ENCODE assay signal across 1 cellular context in the genomic region with DNA sequence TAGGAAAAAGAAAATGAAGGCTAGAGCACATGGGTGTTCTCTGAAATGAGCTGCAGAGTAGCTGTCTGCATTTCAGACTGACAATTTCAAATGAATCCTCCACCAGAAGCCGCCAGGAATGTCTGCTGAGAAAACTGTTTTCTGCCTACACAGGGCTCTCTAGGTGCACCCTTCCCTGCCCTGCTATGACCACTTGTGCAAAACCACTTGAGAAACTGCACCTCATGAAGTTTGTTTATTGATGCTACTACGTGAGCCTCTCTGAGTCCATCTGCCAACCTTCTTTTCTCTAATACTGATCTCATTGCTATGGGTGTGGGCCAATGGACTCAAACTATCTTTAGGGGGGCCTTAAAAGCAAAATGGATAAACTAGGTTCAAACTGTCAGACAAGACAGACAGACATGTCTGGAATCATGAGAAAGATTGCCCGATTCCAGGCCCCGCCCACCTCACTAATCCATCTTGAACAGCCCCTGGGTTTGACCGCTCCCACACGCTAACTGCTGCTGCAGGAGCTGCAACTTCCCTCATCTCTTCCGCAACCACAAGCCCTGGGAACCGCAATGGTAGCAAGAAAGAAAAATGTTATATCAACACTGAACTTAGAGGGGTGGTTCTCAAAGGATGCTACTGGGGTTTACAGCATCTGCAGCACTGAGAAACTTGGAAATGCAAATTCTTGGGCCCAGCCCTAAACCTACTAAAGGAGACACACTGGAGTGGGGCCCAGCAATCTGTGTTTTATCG.
A peak's percentile ranks its signal among the peaks of the same experiment; 100 is the strongest.
TF ChIP-seq lines count a peak whose summit lies in the region.

No MANE protein-coding gene starts in this region.

TF ChIP-seq in K562, 482 proteins besides CTCF, POLR2A, EP300 and RAD21 (continued from another document and continues in another):
- TF ChIP-seq, protein P1, sequence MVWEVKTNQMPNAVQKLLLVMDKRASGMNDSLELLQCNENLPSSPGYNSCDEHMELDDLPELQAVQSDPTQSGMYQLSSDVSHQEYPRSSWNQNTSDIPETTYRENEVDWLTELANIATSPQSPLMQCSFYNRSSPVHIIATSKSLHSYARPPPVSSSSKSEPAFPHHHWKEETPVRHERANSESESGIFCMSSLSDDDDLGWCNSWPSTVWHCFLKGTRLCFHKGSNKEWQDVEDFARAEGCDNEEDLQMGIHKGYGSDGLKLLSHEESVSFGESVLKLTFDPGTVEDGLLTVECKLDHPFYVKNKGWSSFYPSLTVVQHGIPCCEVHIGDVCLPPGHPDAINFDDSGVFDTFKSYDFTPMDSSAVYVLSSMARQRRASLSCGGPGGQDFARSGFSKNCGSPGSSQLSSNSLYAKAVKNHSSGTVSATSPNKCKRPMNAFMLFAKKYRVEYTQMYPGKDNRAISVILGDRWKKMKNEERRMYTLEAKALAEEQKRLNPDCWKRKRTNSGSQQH (CRISPR knock-in tag; IDR thresholded peaks at IDR 0.05), result no peak
- TF ChIP-seq PYGO2 (tag; IDR thresholded peaks at IDR 0.05), result no peak
- TF ChIP-seq HNRNPK (IDR thresholded peaks at IDR 0.05; ENCODE audit: low read depth, low read length, poor library complexity, severe bottlenecking), result no peak
- TF ChIP-seq ZNF121 (CRISPR knock-in tag; conservative IDR thresholded peaks at IDR 0.05), result no peak
- no peak for TF ChIP-seq PHF8 (IDR thresholded peaks at IDR 0.05; ENCODE audit: borderline replicate concordance, low read length)
- no peak for TF ChIP-seq ZNF551 (CRISPR knock-in tag; IDR thresholded peaks at IDR 0.05)
- peak; percentile 73 for TF ChIP-seq CBFA2T2 (conservative IDR thresholded peaks at IDR 0.05)
- TF ChIP-seq ZBTB17 (CRISPR knock-in tag; IDR thresholded peaks at IDR 0.05), result peak; percentile 32; the same call in 1 of the 2 replicates
- no peak for TF ChIP-seq ZNF12 (CRISPR knock-in tag; IDR thresholded peaks at IDR 0.05)
- TF ChIP-seq PRMT5 (CRISPR knock-in tag; IDR thresholded peaks at IDR 0.05), result no peak
- TF ChIP-seq BMI1 (IDR thresholded peaks at IDR 0.05; ENCODE audit: low read length), result no peak
- TF ChIP-seq ZNF76 (CRISPR knock-in tag; IDR thresholded peaks at IDR 0.05; ENCODE audit: borderline replicate concordance), result no peak
- TF ChIP-seq MED1 (CRISPR knock-in tag; IDR thresholded peaks at IDR 0.05; ENCODE audit: borderline replicate concordance), result no peak
- TF ChIP-seq, protein P2, sequence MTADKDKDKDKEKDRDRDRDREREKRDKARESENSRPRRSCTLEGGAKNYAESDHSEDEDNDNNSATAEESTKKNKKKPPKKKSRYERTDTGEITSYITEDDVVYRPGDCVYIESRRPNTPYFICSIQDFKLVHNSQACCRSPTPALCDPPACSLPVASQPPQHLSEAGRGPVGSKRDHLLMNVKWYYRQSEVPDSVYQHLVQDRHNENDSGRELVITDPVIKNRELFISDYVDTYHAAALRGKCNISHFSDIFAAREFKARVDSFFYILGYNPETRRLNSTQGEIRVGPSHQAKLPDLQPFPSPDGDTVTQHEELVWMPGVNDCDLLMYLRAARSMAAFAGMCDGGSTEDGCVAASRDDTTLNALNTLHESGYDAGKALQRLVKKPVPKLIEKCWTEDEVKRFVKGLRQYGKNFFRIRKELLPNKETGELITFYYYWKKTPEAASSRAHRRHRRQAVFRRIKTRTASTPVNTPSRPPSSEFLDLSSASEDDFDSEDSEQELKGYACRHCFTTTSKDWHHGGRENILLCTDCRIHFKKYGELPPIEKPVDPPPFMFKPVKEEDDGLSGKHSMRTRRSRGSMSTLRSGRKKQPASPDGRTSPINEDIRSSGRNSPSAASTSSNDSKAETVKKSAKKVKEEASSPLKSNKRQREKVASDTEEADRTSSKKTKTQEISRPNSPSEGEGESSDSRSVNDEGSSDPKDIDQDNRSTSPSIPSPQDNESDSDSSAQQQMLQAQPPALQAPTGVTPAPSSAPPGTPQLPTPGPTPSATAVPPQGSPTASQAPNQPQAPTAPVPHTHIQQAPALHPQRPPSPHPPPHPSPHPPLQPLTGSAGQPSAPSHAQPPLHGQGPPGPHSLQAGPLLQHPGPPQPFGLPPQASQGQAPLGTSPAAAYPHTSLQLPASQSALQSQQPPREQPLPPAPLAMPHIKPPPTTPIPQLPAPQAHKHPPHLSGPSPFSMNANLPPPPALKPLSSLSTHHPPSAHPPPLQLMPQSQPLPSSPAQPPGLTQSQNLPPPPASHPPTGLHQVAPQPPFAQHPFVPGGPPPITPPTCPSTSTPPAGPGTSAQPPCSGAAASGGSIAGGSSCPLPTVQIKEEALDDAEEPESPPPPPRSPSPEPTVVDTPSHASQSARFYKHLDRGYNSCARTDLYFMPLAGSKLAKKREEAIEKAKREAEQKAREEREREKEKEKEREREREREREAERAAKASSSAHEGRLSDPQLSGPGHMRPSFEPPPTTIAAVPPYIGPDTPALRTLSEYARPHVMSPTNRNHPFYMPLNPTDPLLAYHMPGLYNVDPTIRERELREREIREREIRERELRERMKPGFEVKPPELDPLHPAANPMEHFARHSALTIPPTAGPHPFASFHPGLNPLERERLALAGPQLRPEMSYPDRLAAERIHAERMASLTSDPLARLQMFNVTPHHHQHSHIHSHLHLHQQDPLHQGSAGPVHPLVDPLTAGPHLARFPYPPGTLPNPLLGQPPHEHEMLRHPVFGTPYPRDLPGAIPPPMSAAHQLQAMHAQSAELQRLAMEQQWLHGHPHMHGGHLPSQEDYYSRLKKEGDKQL (CRISPR knock-in tag; IDR thresholded peaks at IDR 0.05; ENCODE audit: borderline replicate concordance), result no peak
- TF ChIP-seq RBM25 (IDR thresholded peaks at IDR 0.05; ENCODE audit: low read depth, low read length, severe bottlenecking), result no peak
- no peak for TF ChIP-seq ZNF133 (CRISPR knock-in tag; IDR thresholded peaks at IDR 0.05)
- TF ChIP-seq SMARCB1 (IDR thresholded peaks at IDR 0.05; ENCODE audit: insufficient read length, low read depth), result no peak
- no peak for TF ChIP-seq ERF (CRISPR knock-in tag; IDR thresholded peaks at IDR 0.05)
- no peak for TF ChIP-seq FOXA3 (CRISPR knock-in tag; conservative IDR thresholded peaks at IDR 0.05 in 1 of 2, IDR thresholded peaks at IDR 0.05 in 1 of 2)
- TF ChIP-seq GATA2 (CRISPR knock-in tag; IDR thresholded peaks at IDR 0.05), result peak; percentile 50; the same call in 1 of the 2 replicates
- TF ChIP-seq, protein P3, sequence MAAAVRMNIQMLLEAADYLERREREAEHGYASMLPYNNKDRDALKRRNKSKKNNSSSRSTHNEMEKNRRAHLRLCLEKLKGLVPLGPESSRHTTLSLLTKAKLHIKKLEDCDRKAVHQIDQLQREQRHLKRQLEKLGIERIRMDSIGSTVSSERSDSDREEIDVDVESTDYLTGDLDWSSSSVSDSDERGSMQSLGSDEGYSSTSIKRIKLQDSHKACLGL (CRISPR knock-in tag; IDR thresholded peaks at IDR 0.05; ENCODE audit: borderline replicate concordance, poor library complexity, severe bottlenecking), result no peak
- peak; percentile 84 for TF ChIP-seq KLF16 (IDR thresholded peaks at IDR 0.05)
- no peak for TF ChIP-seq ZNF431 (CRISPR knock-in tag; IDR thresholded peaks at IDR 0.05)
- TF ChIP-seq PHF20 (IDR thresholded peaks at IDR 0.05; ENCODE audit: partially characterized antibody), result no peak
- TF ChIP-seq NFXL1 (CRISPR knock-in tag; IDR thresholded peaks at IDR 0.05), result no peak
- TF ChIP-seq ZNF780A (CRISPR knock-in tag; IDR thresholded peaks at IDR 0.05), result no peak
- TF ChIP-seq HNRNPUL1 (IDR thresholded peaks at IDR 0.05; ENCODE audit: low read length), result no peak
- no peak for TF ChIP-seq SUPT5H (IDR thresholded peaks at IDR 0.05)
- peak; percentile 53; the same call in 1 of the 2 replicates for TF ChIP-seq MTA2 (IDR thresholded peaks at IDR 0.05; ENCODE audit: low read depth)
- TF ChIP-seq PHTF2 (CRISPR knock-in tag; IDR thresholded peaks at IDR 0.05), result no peak
- TF ChIP-seq, protein P4, sequence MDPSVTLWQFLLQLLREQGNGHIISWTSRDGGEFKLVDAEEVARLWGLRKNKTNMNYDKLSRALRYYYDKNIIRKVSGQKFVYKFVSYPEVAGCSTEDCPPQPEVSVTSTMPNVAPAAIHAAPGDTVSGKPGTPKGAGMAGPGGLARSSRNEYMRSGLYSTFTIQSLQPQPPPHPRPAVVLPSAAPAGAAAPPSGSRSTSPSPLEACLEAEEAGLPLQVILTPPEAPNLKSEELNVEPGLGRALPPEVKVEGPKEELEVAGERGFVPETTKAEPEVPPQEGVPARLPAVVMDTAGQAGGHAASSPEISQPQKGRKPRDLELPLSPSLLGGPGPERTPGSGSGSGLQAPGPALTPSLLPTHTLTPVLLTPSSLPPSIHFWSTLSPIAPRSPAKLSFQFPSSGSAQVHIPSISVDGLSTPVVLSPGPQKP (CRISPR knock-in tag; IDR thresholded peaks at IDR 0.05), result no peak
- TF ChIP-seq ZFP36 (IDR thresholded peaks at IDR 0.05; ENCODE audit: low read depth, low read length, partially characterized antibody), result no peak
- peak; percentile 33; the same call in 1 of the 2 replicates for TF ChIP-seq CREB1 (IDR thresholded peaks at IDR 0.05)
- no peak for TF ChIP-seq CREB1 (CRISPR knock-in tag; IDR thresholded peaks at IDR 0.05)
- TF ChIP-seq JUND (IDR thresholded peaks at IDR 0.05; ENCODE audit: borderline replicate concordance, low read depth, low read length), result 0 out of 2 replicates have a peak, but pooled peaks have one; percentile 14
- no peak for TF ChIP-seq JUND (tag; IDR thresholded peaks at IDR 0.05; ENCODE audit: borderline replicate concordance, low read depth, low read length)
- TF ChIP-seq, protein P5, sequence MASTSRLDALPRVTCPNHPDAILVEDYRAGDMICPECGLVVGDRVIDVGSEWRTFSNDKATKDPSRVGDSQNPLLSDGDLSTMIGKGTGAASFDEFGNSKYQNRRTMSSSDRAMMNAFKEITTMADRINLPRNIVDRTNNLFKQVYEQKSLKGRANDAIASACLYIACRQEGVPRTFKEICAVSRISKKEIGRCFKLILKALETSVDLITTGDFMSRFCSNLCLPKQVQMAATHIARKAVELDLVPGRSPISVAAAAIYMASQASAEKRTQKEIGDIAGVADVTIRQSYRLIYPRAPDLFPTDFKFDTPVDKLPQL (IDR thresholded peaks at IDR 0.05; ENCODE audit: extremely low read depth, insufficient read length), result no peak
- no peak for TF ChIP-seq STAG1 (CRISPR knock-in tag; IDR thresholded peaks at IDR 0.05; ENCODE audit: borderline replicate concordance)
- TF ChIP-seq, protein P6, sequence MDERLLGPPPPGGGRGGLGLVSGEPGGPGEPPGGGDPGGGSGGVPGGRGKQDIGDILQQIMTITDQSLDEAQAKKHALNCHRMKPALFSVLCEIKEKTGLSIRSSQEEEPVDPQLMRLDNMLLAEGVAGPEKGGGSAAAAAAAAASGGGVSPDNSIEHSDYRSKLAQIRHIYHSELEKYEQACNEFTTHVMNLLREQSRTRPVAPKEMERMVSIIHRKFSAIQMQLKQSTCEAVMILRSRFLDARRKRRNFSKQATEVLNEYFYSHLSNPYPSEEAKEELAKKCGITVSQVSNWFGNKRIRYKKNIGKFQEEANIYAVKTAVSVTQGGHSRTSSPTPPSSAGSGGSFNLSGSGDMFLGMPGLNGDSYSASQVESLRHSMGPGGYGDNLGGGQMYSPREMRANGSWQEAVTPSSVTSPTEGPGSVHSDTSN (CRISPR knock-in tag; IDR thresholded peaks at IDR 0.05; ENCODE audit: low read depth), result no peak
- TF ChIP-seq, protein P6 (tag; conservative IDR thresholded peaks at IDR 0.05; ENCODE audit: low read depth), result 0 out of 2 replicates have a peak, but pooled peaks have one; percentile 47
- TF ChIP-seq MCM2 (IDR thresholded peaks at IDR 0.05; ENCODE audit: low read depth), result no peak
- TF ChIP-seq, protein P7, sequence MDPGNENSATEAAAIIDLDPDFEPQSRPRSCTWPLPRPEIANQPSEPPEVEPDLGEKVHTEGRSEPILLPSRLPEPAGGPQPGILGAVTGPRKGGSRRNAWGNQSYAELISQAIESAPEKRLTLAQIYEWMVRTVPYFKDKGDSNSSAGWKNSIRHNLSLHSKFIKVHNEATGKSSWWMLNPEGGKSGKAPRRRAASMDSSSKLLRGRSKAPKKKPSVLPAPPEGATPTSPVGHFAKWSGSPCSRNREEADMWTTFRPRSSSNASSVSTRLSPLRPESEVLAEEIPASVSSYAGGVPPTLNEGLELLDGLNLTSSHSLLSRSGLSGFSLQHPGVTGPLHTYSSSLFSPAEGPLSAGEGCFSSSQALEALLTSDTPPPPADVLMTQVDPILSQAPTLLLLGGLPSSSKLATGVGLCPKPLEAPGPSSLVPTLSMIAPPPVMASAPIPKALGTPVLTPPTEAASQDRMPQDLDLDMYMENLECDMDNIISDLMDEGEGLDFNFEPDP (CRISPR knock-in tag; IDR thresholded peaks at IDR 0.05), result no peak
- no peak for TF ChIP-seq ZNF444 (CRISPR knock-in tag; IDR thresholded peaks at IDR 0.05)
- TF ChIP-seq NCOR1 (IDR thresholded peaks at IDR 0.05), result peak; percentile 80
- TF ChIP-seq GTF2F1 (IDR thresholded peaks at IDR 0.05; ENCODE audit: low read depth, low read length), result no peak
- TF ChIP-seq ZNF384 (IDR thresholded peaks at IDR 0.05; ENCODE audit: low read depth, low read length), result no peak
- no peak for TF ChIP-seq ZNF143 (CRISPR knock-in tag; IDR thresholded peaks at IDR 0.05)
- no peak for TF ChIP-seq NR2C2 (CRISPR knock-in tag; IDR thresholded peaks at IDR 0.05)
- no peak for TF ChIP-seq NR2C2 (tag; IDR thresholded peaks at IDR 0.05)
- TF ChIP-seq TEAD2 (tag; IDR thresholded peaks at IDR 0.05), result no peak
- no peak for TF ChIP-seq HNRNPL (IDR thresholded peaks at IDR 0.05; ENCODE audit: low read depth, low read length)
- no peak for TF ChIP-seq ZNF584 (CRISPR knock-in tag; IDR thresholded peaks at IDR 0.05; ENCODE audit: low read depth)
- TF ChIP-seq MYC (IDR thresholded peaks at IDR 0.05; ENCODE audit: low read depth, low read length), result no peak; the same call in 1 of the 2 replicates
- no peak for TF ChIP-seq MYC (CRISPR knock-in tag; IDR thresholded peaks at IDR 0.05; ENCODE audit: borderline replicate concordance, low read depth)
